ENCODE assay signal across 22 cellular contexts in genomic region chr12:100953677-100954076, GRCh38.
"Had no signal": no experiment of that assay in that cellular context is flagged by ENCODE, and none has a peak within 500 bp of the region (broad histone marks: within the 10 kb centered on the region; RNA-seq: fewer than 3 reads in every experiment).

No MANE protein-coding gene starts in this region.

- H3K4me1 ChIP-seq: adrenal gland, psoas muscle, right atrium auricular region, spleen, thyroid gland had no signal

- H3K4me3 ChIP-seq: adrenal gland, ascending aorta, lung, ovary, psoas muscle, right atrium auricular region, spleen, thyroid gland had no signal

- DNase-seq: activated CD4-positive, CD25-positive, alpha-beta regulatory T cell treated with anti-CD3 and anti-CD28 coated beads, Interleukin-2, amount 50 U/mL, for 72 hours; activated gamma-delta T cell treated with Interleukin-2 at 50 U/mL for 16 hours; activated T-cell treated with anti-CD3 and anti-CD28 coated beads, Interleukin-2, amount 50 U/mL, for 1 hour; adrenal gland; central memory CD4-positive, alpha-beta T cell; dermis blood vessel endothelial cell; effector CD8-positive, alpha-beta T cell; foreskin melanocyte; immature natural killer cell; midbrain; natural killer cell; ovary; psoas muscle; spleen; stimulated activated CD4-positive, alpha-beta T cell treated with anti-CD3 and anti-CD28 coated beads, Interleukin-4, amount 100 ng/mL, for 24 hours; stimulated activated naive CD8-positive, alpha-beta T cell treated with anti-CD3 and anti-CD28 coated beads, Interleukin-15, Interleukin-2, amounts not matched to agents 100 U/mL and 50 U/mL, for 24 hours; thyroid gland had no signal

- H3K36me3 ChIP-seq: adrenal gland, ascending aorta, ovary, right atrium auricular region, spleen, thyroid gland had no signal

- H3K9me3 ChIP-seq: adrenal gland, ascending aorta, ovary, psoas muscle, right atrium auricular region, spleen, thyroid gland had no signal

- H3K27me3 ChIP-seq: adrenal gland, ascending aorta, ovary, right atrium auricular region, spleen, thyroid gland had no signal

- H3K27ac ChIP-seq: adrenal gland, ascending aorta, ovary, psoas muscle, right atrium auricular region, spleen, thyroid gland, VCaP had no signal

- ATAC-seq: left lobe of liver; natural killer cell; psoas muscle; stimulated activated naive CD8-positive, alpha-beta T cell treated with anti-CD3 and anti-CD28 coated beads, Interleukin-15, Interleukin-2, amounts not matched to agents 100 U/mL and 50 U/mL, for 24 hours had no signal
